In the genomic region with DNA sequence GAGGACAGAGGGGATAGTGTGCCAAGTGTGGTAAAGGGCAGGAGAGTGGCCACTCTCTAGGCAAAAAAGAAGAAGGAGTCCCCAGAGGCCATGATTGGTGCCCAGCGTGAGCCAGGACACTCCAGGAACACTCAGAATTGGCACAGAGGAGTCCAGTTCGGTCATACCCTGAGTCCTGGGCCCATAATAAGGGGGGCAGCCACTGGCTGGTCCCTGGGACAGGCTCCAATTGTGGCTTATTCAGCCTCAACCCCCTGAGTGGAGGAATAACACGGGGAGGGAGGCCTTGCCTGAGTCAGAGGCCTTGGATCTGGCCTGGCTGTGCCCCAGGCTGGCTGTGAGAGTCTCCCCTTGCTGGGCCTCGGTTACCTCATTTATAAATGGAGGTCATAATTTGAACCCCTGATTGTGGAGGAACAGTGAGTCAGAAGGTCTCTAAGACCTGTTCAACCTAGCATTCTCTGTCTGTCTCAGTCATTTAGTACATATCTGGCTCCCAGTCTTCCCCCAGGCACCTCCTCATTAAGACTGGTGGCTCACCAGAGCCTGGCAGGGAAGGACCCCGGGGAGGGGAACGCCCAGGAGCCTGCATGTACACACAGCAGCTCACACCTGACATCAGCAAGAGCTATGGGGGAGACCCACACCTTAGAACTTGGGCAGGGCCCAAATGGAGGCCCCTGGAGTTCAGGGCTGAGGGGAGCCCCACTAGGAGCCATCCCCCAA, we compare ENCODE assay signal across 16 cellular contexts.
DNase-seq lines count a peak whose midpoint lies in the region; ATAC-seq and TF ChIP-seq lines count a peak whose summit lies in the region.
"Had no signal": no experiment of that assay in that cellular context is flagged by ENCODE, and none has a peak within 500 bp of the region (broad histone marks: within the 10 kb centered on the region; RNA-seq: fewer than 3 reads in every experiment).

No MANE protein-coding gene starts in this region.

- H3K27ac Mint-ChIP-seq in MCF 10A (ENCODE audit: low read depth, unreplicated experiment) (no peak overlapping the region), brain (peak overlapping the region; percentile 80 to 98 (median 95))
- H3K27ac Mint-ChIP-seq: activated CD4-positive, alpha-beta T cell treated with anti-CD3 and anti-CD28 coated beads, Interleukin-2, amount 10 ng/mL, durations not matched to agents 24 days and 14 days; activated naive CD8-positive, alpha-beta T cell; stimulated activated naive B cell treated with anti-CD40 and anti-IgM and Interleukin-4, amounts not matched to agents 10 μg/mL and 1 μg/mL and 100 μg/mL, for 72 hours; type B pancreatic cell had no signal

- H3K4me3 Mint-ChIP-seq in MCF 10A (ENCODE audit: unreplicated experiment) (no peak overlapping the region), brain (peak overlapping the region in 1 of 5 experiments; percentile 35)
- H3K4me3 Mint-ChIP-seq: activated CD4-positive, alpha-beta T cell treated with anti-CD3 and anti-CD28 coated beads, Interleukin-2, amount 10 ng/mL, durations not matched to agents 24 days and 14 days; activated naive CD8-positive, alpha-beta T cell; stimulated activated naive B cell treated with anti-CD40 and anti-IgM and Interleukin-4, amounts not matched to agents 10 μg/mL and 1 μg/mL and 100 μg/mL, for 72 hours; type B pancreatic cell had no signal

- H3K4me3 ChIP-seq in breast epithelium, result no peak overlapping the region
- H3K4me3 ChIP-seq: left lung, ovary had no signal

- H3K4me1 Mint-ChIP-seq in MCF 10A (ENCODE audit: insufficient read depth, unreplicated experiment) (no peaks in the 10 kb centered on the region), brain (peaks cover 73% of the 10 kb centered on the region)

- POLR2A ChIA-PET in MCF 10A (lab: Yijun Ruan, JAX), result no interaction called here

- no peaks in the 10 kb centered on the region for H3K9me3 ChIP-seq in breast epithelium
- H3K9me3 ChIP-seq: left lung, ovary had no signal

- peak overlapping the region; percentile 83 to 86 for H3K27ac ChIP-seq in breast epithelium
- H3K27ac ChIP-seq in layer of hippocampus (ENCODE audit: low read depth, low read length), result peak overlapping the region; percentile 54
- H3K27ac ChIP-seq in substantia nigra (ENCODE audit: low read depth, low read length, poor library complexity, severe bottlenecking), result no peak overlapping the region
- H3K27ac ChIP-seq: left lung, ovary had no signal

- intact Hi-C loops in breast epithelium (cut with DNase I; ENCODE audit: low total_unique reads), result no loop called here
- intact Hi-C loops in MCF 10A (cut with micrococcal nuclease), result no loop called here

- ATAC-seq in GM21723 (IDR thresholded peaks at IDR 0.05; ENCODE audit: unreplicated experiment), result no peak
- ATAC-seq in GM21528 (IDR thresholded peaks at IDR 0.05; ENCODE audit: low FRiP score, unreplicated experiment), result no peak
- no peak for ATAC-seq in HG02642 (IDR thresholded peaks at IDR 0.05; ENCODE audit: poor library complexity, unreplicated experiment)
- ATAC-seq: left lung; stimulated activated naive B cell treated with anti-CD40 and anti-IgM and Interleukin-4, amounts not matched to agents 10 μg/mL and 1 μg/mL and 100 μg/mL, for 72 hours had no signal

- H3K4me1 ChIP-seq in breast epithelium, result no peaks in the 10 kb centered on the region
- H3K4me1 ChIP-seq: left lung had no signal

- H3K27me3 Mint-ChIP-seq in MCF 10A (ENCODE audit: insufficient read depth, unreplicated experiment), result peaks cover 63% of the 10 kb centered on the region
- H3K27me3 Mint-ChIP-seq in brain, result no peaks in the 10 kb centered on the region

- BruUV-seq in MCF 10A (replicated peaks; lab: Mats Ljungman, UMichigan), result no TSS peak

- H3K27me3 ChIP-seq in breast epithelium (no peaks in the 10 kb centered on the region), layer of hippocampus (ENCODE audit: control insufficient read depth, insufficient read depth, low read length) (no peaks in the 10 kb centered on the region)
- H3K27me3 ChIP-seq: ovary had no signal

- TF ChIP-seq CTCF in breast epithelium (IDR thresholded peaks at IDR 0.05) (no peak), MCF 10A (IDR thresholded peaks at IDR 0.05; ENCODE audit: unreplicated experiment) (no peak), brain (conservative IDR thresholded peaks at IDR 0.05) (no peak)

- no peak for TF ChIP-seq POLR2A in breast epithelium (IDR thresholded peaks at IDR 0.05)

- H3K9me3 Mint-ChIP-seq in MCF 10A (ENCODE audit: unreplicated experiment) (no peaks in the 10 kb centered on the region), brain (peaks cover 0 to 4% (median 0%) of the 10 kb centered on the region in 5 experiments)
- H3K9me3 Mint-ChIP-seq: activated CD4-positive, alpha-beta T cell treated with anti-CD3 and anti-CD28 coated beads, Interleukin-2, amount 10 ng/mL, durations not matched to agents 24 days and 14 days; type B pancreatic cell had no signal

- no peaks in the 10 kb centered on the region for H3K36me3 Mint-ChIP-seq in MCF 10A (ENCODE audit: insufficient read depth, unreplicated experiment)
- H3K36me3 Mint-ChIP-seq in brain, result no peaks in the 10 kb centered on the region
- H3K36me3 Mint-ChIP-seq: activated naive CD8-positive, alpha-beta T cell; stimulated activated naive B cell treated with anti-CD40 and anti-IgM and Interleukin-4, amounts not matched to agents 10 μg/mL and 1 μg/mL and 100 μg/mL, for 72 hours; type B pancreatic cell had no signal

- DNase-seq in breast epithelium (ENCODE audit: low spot score in 2 of 2) (peak in 1 of 2 donors; percentile 57), MCF 10A (ENCODE audit: unreplicated experiment) (no peak), substantia nigra (lab: John Stamatoyannopoulos, UW) (peak in 36 of 49 donors; percentile 14 to 87 (median 50))
- DNase-seq: activated CD4-positive, alpha-beta T cell treated with anti-CD3 and anti-CD28 coated beads, Interleukin-2, amount 10 ng/mL, durations not matched to agents 24 days and 14 days; DMS153; NCI-H1436; ovary; stimulated activated naive B cell treated with anti-CD40 and anti-IgM and Interleukin-4, amounts not matched to agents 10 μg/mL and 1 μg/mL and 100 μg/mL, for 72 hours had no signal

- no peaks in the 10 kb centered on the region for H3K36me3 ChIP-seq in breast epithelium
- H3K36me3 ChIP-seq: left lung, ovary had no signal

- CTCF ChIA-PET in MCF 10A (lab: Yijun Ruan, JAX), result no interaction called here
